ENCODE assay signal across 18 cellular contexts in genomic region chr21:43769325-43769958, GRCh38.
"Had no signal": no experiment of that assay in that cellular context is flagged by ENCODE, and none has a peak within 500 bp of the region (broad histone marks: within the 10 kb centered on the region; RNA-seq: fewer than 3 reads in every experiment).

No MANE protein-coding gene starts in this region.

- H3K9me3 Mint-ChIP-seq: activated naive CD4-positive, alpha-beta T cell treated with anti-CD3 and anti-CD28 coated beads, Interleukin-2, amount 50 U/mL, for 24 hours; activated T-cell treated with anti-CD3 and anti-CD28 coated beads, Interleukin-2, amount 50 U/mL, for 4 hours; neural crest cell had no signal

- H3K27me3 Mint-ChIP-seq: activated CD4-positive, alpha-beta T cell treated with anti-CD3 and anti-CD28 coated beads for 36 hours; activated CD8-positive, alpha-beta T cell treated with anti-CD3 and anti-CD28 coated beads for 36 hours; activated naive CD4-positive, alpha-beta T cell treated with anti-CD3 and anti-CD28 coated beads, Interleukin-2, amount 50 U/mL, for 24 hours had no signal

- H3K36me3 ChIP-seq: ovary, uterus had no signal

- H3K4me3 Mint-ChIP-seq: activated CD4-positive, alpha-beta T cell treated with anti-CD3 and anti-CD28 coated beads for 36 hours; activated CD8-positive, alpha-beta T cell treated with anti-CD3 and anti-CD28 coated beads for 36 hours; activated naive CD4-positive, alpha-beta T cell treated with anti-CD3 and anti-CD28 coated beads, Interleukin-2, amount 50 U/mL, for 24 hours; activated T-cell treated with anti-CD3 and anti-CD28 coated beads, Interleukin-2, amount 50 U/mL, for 4 hours had no signal

- H3K27me3 ChIP-seq: adrenal gland, foreskin keratinocyte, ovary, spleen, stomach, uterus had no signal

- H3K27ac ChIP-seq: ovary, spleen, uterus, VCaP had no signal

- H3K27ac Mint-ChIP-seq: activated CD4-positive, alpha-beta T cell treated with anti-CD3 and anti-CD28 coated beads for 36 hours; activated CD8-positive, alpha-beta T cell treated with anti-CD3 and anti-CD28 coated beads for 36 hours; activated naive CD4-positive, alpha-beta T cell treated with anti-CD3 and anti-CD28 coated beads, Interleukin-2, amount 50 U/mL, for 24 hours had no signal

- H3K4me3 ChIP-seq: adrenal gland, ovary, spleen, stomach, uterus had no signal

- DNase-seq: activated CD4-positive, alpha-beta T cell treated with anti-CD3 and anti-CD28 coated beads for 36 hours; activated CD8-positive, alpha-beta T cell treated with anti-CD3 and anti-CD28 coated beads for 36 hours; activated effector memory CD4-positive, alpha-beta T cell treated with Interleukin-2 at 50 U/mL for 16 hours; activated T-cell treated with anti-CD3 and anti-CD28 coated beads, Interleukin-2, amount 50 U/mL, for 4 hours; adrenal gland; effector CD4-positive, alpha-beta T cell; foreskin keratinocyte; kidney glomerular epithelial cell; midbrain; ovary; spleen; stomach; T-helper 9 cell; uterus had no signal

- H3K9me3 ChIP-seq: adrenal gland, ovary, spleen, stomach, uterus had no signal

- ATAC-seq: activated CD4-positive, alpha-beta T cell treated with anti-CD3 and anti-CD28 coated beads for 36 hours; activated CD8-positive, alpha-beta T cell treated with anti-CD3 and anti-CD28 coated beads for 36 hours; activated T-cell treated with anti-CD3 and anti-CD28 coated beads, Interleukin-2, amount 50 U/mL, for 4 hours; foreskin keratinocyte; sciatic nerve had no signal
